ENCODE assay signal across 8 cellular contexts in genomic region chr2:25165992-25166618, GRCh38. TPM values are rescaled to one million over a fixed set of nuclear protein-coding genes. Genes with fewer than 3 reads are reported as not detected.
A peak's percentile ranks its signal among the peaks of the same experiment; 100 is the strongest.
DNase-seq lines count a peak whose midpoint lies in the region; ATAC-seq and TF ChIP-seq lines count a peak whose summit lies in the region.

No MANE protein-coding gene starts in this region.

- DNase-seq in PC-3 (peak; percentile 53), right lobe of liver (peak in 1 of 3 donors; percentile 39), EL (no peak)
- peak; percentile 13 for DNase-seq in activated naive CD4-positive, alpha-beta T cell treated with Interleukin-2 at 50 U/mL for 16 hours

- WGBS in right lobe of liver (ENCODE audit: insufficient coverage, low coverage, low lambda C conversion rate, missing lambda C conversion rate) = 38% methylated on average over 6 of the region's 10 CpGs

- H3K27me3 ChIP-seq in DOHH2 (ENCODE audit: control insufficient read depth, low read length) (peaks cover 72% of the 10 kb centered on the region), PC-3 (ENCODE audit: low read length) (peaks cover 37% of the 10 kb centered on the region), right lobe of liver (peaks cover 0 to 6% of the 10 kb centered on the region in 2 donors)

- no peaks in the 10 kb centered on the region for H3K9me2 ChIP-seq in DOHH2 (replicated peaks; ENCODE audit: control insufficient read depth, low read length)
- H3K9me2 ChIP-seq in PC-3 (replicated peaks; ENCODE audit: low read length) = no peaks in the 10 kb centered on the region

- H3K27ac ChIP-seq in DOHH2 (ENCODE audit: low read depth, low read length) (no peak overlapping the region), PC-3 (ENCODE audit: low read length) (no peak overlapping the region), right lobe of liver (no peak overlapping the region)

- H3K36me3 ChIP-seq in DOHH2 (ENCODE audit: control insufficient read depth, low read length) (no peaks in the 10 kb centered on the region), PC-3 (ENCODE audit: low read depth, low read length) (no peaks in the 10 kb centered on the region), right lobe of liver (no peaks in the 10 kb centered on the region)

- ATAC-seq in GM19438 (IDR thresholded peaks at IDR 0.05; ENCODE audit: low read depth, unreplicated experiment) (peak; percentile 51), HG03558 (IDR thresholded peaks at IDR 0.05; ENCODE audit: extremely low read depth, unreplicated experiment) (peak; percentile 54), PC-3 (peak; percentile 85), right lobe of liver (peak; percentile 37 to 68 (median 44)), HG02840 (IDR thresholded peaks at IDR 0.05; ENCODE audit: low FRiP score, unreplicated experiment) (no peak)

- H3K9me3 ChIP-seq in DOHH2 (ENCODE audit: control insufficient read depth, insufficient read depth, low read length) (no peaks in the 10 kb centered on the region), PC-3 (ENCODE audit: low read length) (no peaks in the 10 kb centered on the region), right lobe of liver (no peaks in the 10 kb centered on the region)

- TF ChIP-seq POLR2A in right lobe of liver (IDR thresholded peaks at IDR 0.05) = no peak

- POLR2A ChIA-PET in PC-3 (lab: Charles Lee; ENCODE audit: unreplicated experiment) = no interaction called here

- no peak overlapping the region for H3K9ac ChIP-seq in PC-3 (ENCODE audit: low read length)

- peaks cover 17% of the 10 kb centered on the region for H3K4me1 ChIP-seq in DOHH2 (ENCODE audit: control insufficient read depth, low read length)
- no peaks in the 10 kb centered on the region for H3K4me1 ChIP-seq in PC-3 (ENCODE audit: insufficient read depth, low read length)
- H3K4me1 ChIP-seq in right lobe of liver = peaks cover 0 to 8% (median 0%) of the 10 kb centered on the region in 4 donors

- H3F3A ChIP-seq in DOHH2 (ENCODE audit: control insufficient read depth, insufficient read depth) (no peaks in the 10 kb centered on the region), PC-3 (ENCODE audit: low read length, unreplicated experiment) (no peaks in the 10 kb centered on the region)

- H2AFZ ChIP-seq in PC-3 (ENCODE audit: low read length) = peak overlapping the region; percentile 7; the same call in 1 of the 2 replicates

- intact Hi-C loops in PC-3 (cut with micrococcal nuclease) (loop anchor here (1.0 kb wide), 1 partner anchor 30 kb away; no protein-coding TSS in a partner anchor), right lobe of liver (cut with DNase I) (no loop called here)

- H3K4me3 ChIP-seq in DOHH2 (ENCODE audit: low read length) (0 out of 2 replicates have a peak overlapping the region, but pooled peaks have one; percentile 12), PC-3 (ENCODE audit: low read length) (no peak overlapping the region), right lobe of liver (no peak overlapping the region)

- H3K79me2 ChIP-seq in DOHH2 (ENCODE audit: control insufficient read depth, low read length) = no peaks in the 10 kb centered on the region
- H3K79me2 ChIP-seq in PC-3 (ENCODE audit: low read length) = no peaks in the 10 kb centered on the region

- peak; percentile 83 for TF ChIP-seq CTCF in DOHH2 (IDR thresholded peaks at IDR 0.05; ENCODE audit: low read depth, low read length, poor library complexity, severe bottlenecking)
- TF ChIP-seq CTCF in PC-3 (conservative IDR thresholded peaks at IDR 0.05; ENCODE audit: low read depth, low read length) = peak; percentile 60
- TF ChIP-seq CTCF in right lobe of liver (IDR thresholded peaks at IDR 0.05) = peak in 3 of 4 donors; percentile 6 to 25 (median 22)

- BruUV-seq in PC-3 (replicated peaks; lab: Mats Ljungman, UMichigan) = no TSS peak

- peaks cover 5% of the 10 kb centered on the region for H4K20me1 ChIP-seq in DOHH2 (ENCODE audit: control insufficient read depth, insufficient read depth, low read depth, low read length)
- H4K20me1 ChIP-seq in PC-3 (ENCODE audit: low read length) = no peaks in the 10 kb centered on the region

- CTCF ChIA-PET in PC-3 (lab: Charles Lee) = interaction anchor here (0.5 to 1.1 kb wide), 2 partner anchors 12 to 1189 kb away, joined by 5 to 10 read pairs; no protein-coding TSS in a partner anchor

- H3K4me2 ChIP-seq in DOHH2 (ENCODE audit: low read length) (peak overlapping the region; percentile 52), PC-3 (ENCODE audit: low read length) (no peak overlapping the region)

RNA-seq across cellular contexts. Expression of gene POMC, which starts 2.3 kb away (rescaled TPM):
- total RNA-seq in PC-3 (2014; rRNA removed) (not detected in 2 replicates), right lobe of liver (1 to 10 TPM in 2 of 6 experiments, under 1 TPM in 4; 0.30 to 1.6 (median 0.57) TPM)

Comparison
In these comparisons a context has a peak if more than half of its experiments do, and no peak if none do; other contexts are left out.
1. CTCF ChIP-seq: peak in every context shown above with its lines; median percentile 83 in DOHH2; 60 in PC-3; 22 in right lobe of liver.